Comparison of ENCODE assay signal across 35 cellular contexts in genomic region chr11:127496165-127496564, GRCh38.
"Had no signal": no experiment of that assay in that cellular context is flagged by ENCODE, and none has a peak within 500 bp of the region (broad histone marks: within the 10 kb centered on the region; RNA-seq: fewer than 3 reads in every experiment).

No MANE protein-coding gene starts in this region.

- H3K9ac ChIP-seq: KMS-11 had no signal

- H3K27ac ChIP-seq: KMS-11 had no signal

- H3K36me3 ChIP-seq: MG63 had no signal

- DNase-seq: Karpas-422, Kasumi-1, KG1, MG63, MM.1S, MV-4-11, NCI-H1048, NCI-H1092, NCI-H1092 treated with DMSO at 0.1 percent for 48 hours, NCI-H1105, NCI-H1105 treated with DMSO at 0.1 percent for 48 hours, NCI-H1417, NCI-H1417 treated with DMSO at 0.1 percent for 48 hours, NCI-H1436, NCI-H1436 treated with DMSO at 0.1 percent for 48 hours, NCI-H146, NCI-H1694, NCI-H1694 treated with DMSO at 0.1 percent for 48 hours, NCI-H187, NCI-H187 treated with DMSO at 0.1 percent for 48 hours, NCI-H1930, NCI-H2029, NCI-H2081, NCI-H2081 treated with DMSO at 0.1 percent for 48 hours, NCI-H2107, NCI-H2171, NCI-H2171 treated with DMSO at 0.1 percent for 48 hours, NCI-H2227 treated with DMSO at 0.1 percent for 48 hours, NCI-H226, NCI-H345, NCI-H446, NCI-H446 treated with DMSO at 0.1 percent for 48 hours, NCI-H510A, NCI-H510A treated with DMSO at 0.1 percent for 48 hours had no signal

- H3K4me2 ChIP-seq: KMS-11 had no signal

- H3K27me3 ChIP-seq: MG63 had no signal

- H3K4me3 ChIP-seq: MG63 had no signal
